9 cellular contexts compared by ENCODE assay signal in genomic region chr12:88578821-88579518, GRCh38. TPM values are rescaled to one million over a fixed set of nuclear protein-coding genes. Genes with fewer than 3 reads are reported as not detected.
DNase-seq lines count a peak whose midpoint lies in the region; ATAC-seq, FAIRE-seq and TF ChIP-seq lines count a peak whose summit lies in the region.
"Had no signal": no experiment of that assay in that cellular context is flagged by ENCODE, and none has a peak within 500 bp of the region (broad histone marks: within the 10 kb centered on the region; RNA-seq: fewer than 3 reads in every experiment).

No MANE protein-coding gene starts in this region.

- no peak for FAIRE-seq in GM12892 (lab: Jason Lieb, UNC)
- FAIRE-seq: islet of Langerhans had no signal

- no peaks in the 10 kb centered on the region for H3K36me3 ChIP-seq in heart left ventricle

- peak overlapping the region; percentile 59 to 88 (median 80) for H3K27ac ChIP-seq in heart left ventricle

- no peak overlapping the region for H3K4me3 ChIP-seq in NB4 (ENCODE audit: low read depth, low read length)
- H3K4me3 ChIP-seq in heart left ventricle, result peak overlapping the region; percentile 41 to 85 (median 72)

- TF ChIP-seq CTCF in NB4 (IDR thresholded peaks at IDR 0.05; ENCODE audit: low read depth, low read length) (peak; percentile 23), heart left ventricle (IDR thresholded peaks at IDR 0.05) (peak; percentile 17 to 48 (median 26))

- intact Hi-C loops in heart left ventricle (cut with DNase I) (loop anchor here in 2 of 10 donors (5.0 to 10.0 kb wide), 3 partner anchors 57 to 434 kb away; partner anchors contain the start of genes CEP290 (in 2 of the 2) and TMTC3 (in 2 of the 2)), sciatic nerve (cut with DNase I) (no loop called here)

- no peaks in the 10 kb centered on the region for H3K9me3 ChIP-seq in heart left ventricle

- no peaks in the 10 kb centered on the region for H3K36me3 Mint-ChIP-seq in T-cell

- peaks cover 33 to 39% of the 10 kb centered on the region in 2 donors for H3K27me3 Mint-ChIP-seq in T-cell

- peaks cover 5 to 13% (median 12%) of the 10 kb centered on the region in 3 donors for H3K4me1 Mint-ChIP-seq in T-cell

- H3K27me3 ChIP-seq in heart left ventricle, result peaks cover 0 to 25% (median 0%) of the 10 kb centered on the region in 9 donors

- H3K9me3 Mint-ChIP-seq in T-cell, result no peaks in the 10 kb centered on the region

- no peak for ATAC-seq in T-cell (replicated peaks in 1 of 4)
- peak in 3 of 4 donors; percentile 26 to 47 (median 40) for ATAC-seq in heart left ventricle
- peak; percentile 48 for ATAC-seq in sciatic nerve
- no peak for ATAC-seq in HG02610 (IDR thresholded peaks at IDR 0.05; ENCODE audit: unreplicated experiment)

- 21 to 25% (median 23%) methylated on average over 15 of the region's 15 CpGs for WGBS in heart left ventricle, 4 donors

- POLR2A ChIA-PET in T-cell (lab: Charles Lee), result no interaction called here

- DNase-seq in DMS114 treated with DMSO at 0.1 percent for 48 hours (lab: John Stamatoyannopoulos, UW; ENCODE audit: unreplicated experiment) (peak; percentile 12), NB4 (ENCODE audit: low read depth) (peak; percentile 24), T-cell (no peak), heart left ventricle (no peak), sciatic nerve (ENCODE audit: low spot score) (no peak), occipital lobe (lab: John Stamatoyannopoulos, UW) (no peak), GM12892 (ENCODE audit: insufficient read length) (no peak)

- peaks cover 0 to 45% (median 17%) of the 10 kb centered on the region in 12 donors for H3K4me1 ChIP-seq in heart left ventricle

- H3K4me3 Mint-ChIP-seq in T-cell, result peak overlapping the region in 2 of 3 donors; percentile 31 to 55

- TF ChIP-seq POLR2A in NB4 (IDR thresholded peaks at IDR 0.05; ENCODE audit: extremely low read depth, insufficient read length) (no peak), heart left ventricle (IDR thresholded peaks at IDR 0.05) (no peak), GM12892 (IDR thresholded peaks at IDR 0.05; ENCODE audit: low read depth, low read length) (no peak)

- no peak overlapping the region for H3K27ac Mint-ChIP-seq in T-cell

- CTCF ChIA-PET in T-cell (lab: Charles Lee), result no interaction called here

RNA-seq across cellular contexts. Expression of gene KITLG, which starts 1.3 kb away (rescaled TPM):
- total RNA-seq in T-cell (under 1 TPM in 3 of 5 donors, not detected in 2; 0.16 to 0.66 (median 0.29) TPM), heart left ventricle (10 to 100 TPM in 5 of 9 donors, 1 to 10 TPM in 4; 6.0 to 15.3 (median 10.2) TPM), sciatic nerve (32.1 TPM), occipital lobe (90.8 TPM)
- polyA plus RNA-seq in heart left ventricle, result 1 to 10 TPM; 3.1 to 4.2 TPM
- polyA plus RNA-seq in GM12892 (2012; ENCODE audit: missing spikeins), result not detected

Comparison
In these comparisons a context has a peak if more than half of its experiments do, and no peak if none do; other contexts are left out.
1. DNase-seq: peak in DMS114 treated with DMSO at 0.1 percent for 48 hours (single experiment) and NB4 (single experiment); none in T-cell (0 of 34), heart left ventricle (0 of 5), sciatic nerve (single experiment), occipital lobe (single experiment) and GM12892 (single experiment).
2. ATAC-seq: peak in heart left ventricle (3 of 4) and sciatic nerve (single experiment); none in T-cell (0 of 4) and HG02610 (single experiment).
3. RNA of gene KITLG, which starts 1.3 kb away (total RNA-seq): 90.8 TPM in occipital lobe (single experiment), 32.1 TPM in sciatic nerve (single experiment) and 6.0 to 15.3 TPM in heart left ventricle; 0.16 to 0.66 TPM in T-cell; every median in the first group is over 4 times any median in the second.